In the genomic region with DNA sequence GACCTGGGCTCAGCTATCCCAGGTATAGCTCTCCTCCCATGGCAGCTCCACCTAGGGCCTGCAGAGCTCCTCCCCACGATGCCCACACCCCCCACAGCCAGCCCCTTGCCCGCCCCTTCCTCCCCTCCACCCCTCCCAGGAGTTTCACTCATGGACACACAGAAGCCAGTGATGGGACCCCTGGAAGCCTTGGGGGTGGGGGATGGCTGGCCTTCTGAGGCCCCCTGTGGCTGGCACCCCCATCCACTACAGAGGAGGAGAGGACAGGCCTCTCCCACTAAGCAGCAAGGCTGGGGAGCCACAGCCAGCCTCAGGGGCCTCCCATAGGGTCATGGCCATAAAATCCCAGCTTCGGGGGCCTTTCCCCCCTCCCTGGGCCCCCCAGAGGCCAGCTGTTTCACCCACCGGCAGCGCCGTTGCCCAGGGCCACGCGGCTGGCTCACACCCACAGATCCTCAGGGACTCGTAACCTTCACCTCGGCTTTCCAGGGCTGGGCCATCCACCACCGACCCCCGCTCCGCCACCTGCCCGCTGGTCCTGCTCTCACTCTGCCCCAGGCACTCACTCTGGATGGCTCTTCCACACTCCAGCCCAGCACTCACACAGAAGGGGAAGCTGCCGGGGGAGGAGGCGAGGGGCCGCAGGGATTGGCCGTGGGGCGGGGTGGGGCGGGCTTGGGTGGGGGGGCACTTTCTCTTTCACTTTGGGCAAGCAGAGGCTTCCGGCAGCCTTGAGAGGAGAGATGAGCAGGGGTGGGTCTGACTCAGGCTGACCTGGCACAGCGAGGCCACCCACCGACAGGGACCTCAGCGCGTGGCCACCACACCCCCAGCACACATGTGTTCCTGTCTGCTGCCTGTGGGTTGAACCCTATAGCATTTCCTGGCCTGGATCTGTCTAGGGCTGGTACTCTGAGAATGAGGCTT, we compare ENCODE assay signal across 8 cellular contexts. TPM values are rescaled to one million over a fixed set of nuclear protein-coding genes. Genes with fewer than 3 reads are reported as not detected.
DNase-seq lines count a peak whose midpoint lies in the region; ATAC-seq and TF ChIP-seq lines count a peak whose summit lies in the region.

No MANE protein-coding gene starts in this region.

- peaks cover 32% of the 10 kb centered on the region for H3K4me1 ChIP-seq in CD4-positive, alpha-beta memory T cell (ENCODE audit: insufficient read depth, low read length)
- peaks cover 17 to 46% of the 10 kb centered on the region in 2 experiments for H3K4me1 ChIP-seq in HCT116 (ENCODE audit: control insufficient read depth in 1 of 2, insufficient read depth in 2 of 2, low read length in 2 of 2)

- DNase-seq in CD4-positive, alpha-beta memory T cell, result peak; percentile 72 to 89 (median 76)
- DNase-seq in HCT116 (ENCODE audit: low read depth, low spot score) (no peak), NOMO-1 (lab: John Stamatoyannopoulos, UW; ENCODE audit: unreplicated experiment in 2 of 2) (peak; percentile 83 to 88), epidermal melanocyte (ENCODE audit: insufficient read length, low spot score) (peak; percentile 89), myocyte (ENCODE audit: low read depth) (peak; percentile 74)
- peak; percentile 39 for DNase-seq in activated CD8-positive, alpha-beta memory T cell treated with anti-CD3 and anti-CD28 coated beads, Interleukin-2, amount 50 U/mL, for 1 hour (ENCODE audit: extremely low read depth)
- DNase-seq in stimulated activated effector memory CD8-positive, alpha-beta T cell treated with anti-CD3 and anti-CD28 coated beads, Interleukin-12 subunit alpha, Interleukin-12 subunit beta, amount 100 ng/mL, for 72 hours (ENCODE audit: low spot score in 2 of 2), result peak; percentile 54 to 84

- H3K9me2 ChIP-seq in HCT116 (ENCODE audit: insufficient read depth), result no peaks in the 10 kb centered on the region

- ATAC-seq in HCT116 (peak; percentile 34), GM19397 (IDR thresholded peaks at IDR 0.05; ENCODE audit: unreplicated experiment) (no peak)
- peak; percentile 83 for ATAC-seq in stimulated activated effector memory CD8-positive, alpha-beta T cell treated with anti-CD3 and anti-CD28 coated beads, Interleukin-12 subunit alpha, Interleukin-12 subunit beta, amount 100 ng/mL, for 72 hours

- H3K4me3 ChIP-seq in CD4-positive, alpha-beta memory T cell (ENCODE audit: low read length in 2 of 2), result peak overlapping the region; percentile 73 to 91
- H3K4me3 ChIP-seq in HCT116 (replicated peaks in 1 of 2; ENCODE audit: low read depth in 1 of 2, low read length in 2 of 2), result peak overlapping the region; percentile 86 to 92

- H3K9me3 ChIP-seq in CD4-positive, alpha-beta memory T cell (ENCODE audit: control insufficient read depth in 1 of 2, low read length in 2 of 2), result no peaks in the 10 kb centered on the region
- no peaks in the 10 kb centered on the region for H3K9me3 ChIP-seq in HCT116 (ENCODE audit: control insufficient read depth in 1 of 2, insufficient read depth in 1 of 2, low read depth in 1 of 2, low read length in 2 of 2)

- peak overlapping the region; percentile 93 to 96 (median 94) for H3K27ac Mint-ChIP-seq in CD4-positive, alpha-beta memory T cell
- H3K27ac Mint-ChIP-seq in stimulated activated effector memory CD8-positive, alpha-beta T cell treated with anti-CD3 and anti-CD28 coated beads, Interleukin-12 subunit alpha, Interleukin-12 subunit beta, amount 100 ng/mL, for 72 hours, result peak overlapping the region; percentile 86

- peak; percentile 23 for TF ChIP-seq POLR2A in HCT116 (IDR thresholded peaks at IDR 0.05; ENCODE audit: borderline replicate concordance, extremely low read depth, insufficient read depth, insufficient read length)

- H3K36me3 ChIP-seq in CD4-positive, alpha-beta memory T cell (ENCODE audit: insufficient read depth, low read length), result peaks cover 12% of the 10 kb centered on the region
- peaks cover 0 to 4% of the 10 kb centered on the region in 2 experiments; a peak in 1 of 4 replicates for H3K36me3 ChIP-seq in HCT116 (ENCODE audit: control insufficient read depth in 1 of 2, insufficient read depth in 2 of 2, low read length in 2 of 2)

- no peak overlapping the region for H2AFZ ChIP-seq in HCT116 (ENCODE audit: low read depth, low read length, poor library complexity, severe bottlenecking)

- H3K27ac ChIP-seq in CD4-positive, alpha-beta memory T cell (ENCODE audit: low read depth, low read length), result peak overlapping the region; percentile 86
- peak overlapping the region; percentile 91 for H3K27ac ChIP-seq in HCT116 (ENCODE audit: low read depth, low read length)

- H3K4me2 ChIP-seq in HCT116 (ENCODE audit: low read length), result peak overlapping the region; percentile 97

- RAD21 ChIA-PET in HCT116 (lab: Charles Lee; ENCODE audit: low non-redundant PET in 1 of 2, low total read pairs in 2 of 2, uncharacterized antibody in 2 of 2, unreplicated experiment in 2 of 2), result no interaction called here

- no TSS peak for BruUV-seq in HCT116 (replicated peaks; lab: Mats Ljungman, UMichigan)

- POLR2A ChIA-PET in CD4-positive, alpha-beta memory T cell (lab: Charles Lee; ENCODE audit: partially characterized antibody), result interaction anchor here (0.6 to 5.1 kb wide), 13 partner anchors 8 to 230 kb away, joined by 3 to 30 read pairs (median 6); partner anchors contain the start of genes DEAF1, GATD1, PHRF1 and PIDD1
- POLR2A ChIA-PET in HCT116 (lab: Charles Lee), result interaction anchor here (0.5 to 2.9 kb wide), 8 partner anchors 10 to 183 kb away, joined by 3 to 25 read pairs (median 6); partner anchors contain the start of gene RPLP2

- intact Hi-C loops in CD4-positive, alpha-beta memory T cell (cut with micrococcal nuclease), result loop anchor here (1.0 to 5.0 kb wide), 5 partner anchors 34 to 261 kb away; partner anchors contain the start of genes AP2A2 and HRAS
- intact Hi-C loops in HCT116 (cut with micrococcal nuclease), result loop anchor here (1.0 kb wide), 1 partner anchor 13 kb away; the partner anchor contains the start of gene RPLP2

- H3K79me2 ChIP-seq in HCT116 (ENCODE audit: insufficient read depth, low read length), result peaks cover 29% of the 10 kb centered on the region

- no peak for TF ChIP-seq CTCF in HCT116 (IDR thresholded peaks at IDR 0.05 in 2 of 3, conservative IDR thresholded peaks at IDR 0.05 in 1 of 3; ENCODE audit: borderline replicate concordance in 1 of 3, insufficient read depth in 1 of 3, low read depth in 2 of 3, low read length in 2 of 3)

- H3K4me1 Mint-ChIP-seq in CD4-positive, alpha-beta memory T cell, result peaks cover 5 to 19% (median 10%) of the 10 kb centered on the region in 4 donors
- H3K4me1 Mint-ChIP-seq in stimulated activated effector memory CD8-positive, alpha-beta T cell treated with anti-CD3 and anti-CD28 coated beads, Interleukin-12 subunit alpha, Interleukin-12 subunit beta, amount 100 ng/mL, for 72 hours, result peaks cover 18% of the 10 kb centered on the region

- H4K20me1 ChIP-seq in HCT116 (ENCODE audit: insufficient read depth), result no peaks in the 10 kb centered on the region

- H3K9ac ChIP-seq in HCT116 (ENCODE audit: low read length), result peak overlapping the region; percentile 94

- peaks cover 0 to 13% of the 10 kb centered on the region in 2 donors for H3K36me3 Mint-ChIP-seq in CD4-positive, alpha-beta memory T cell
- peaks cover 30% of the 10 kb centered on the region for H3K36me3 Mint-ChIP-seq in stimulated activated effector memory CD8-positive, alpha-beta T cell treated with anti-CD3 and anti-CD28 coated beads, Interleukin-12 subunit alpha, Interleukin-12 subunit beta, amount 100 ng/mL, for 72 hours

- TF ChIP-seq RAD21 in HCT116 (IDR thresholded peaks at IDR 0.05; ENCODE audit: low read depth), result no peak

- peak overlapping the region; percentile 86 to 97 (median 91) for H3K4me3 Mint-ChIP-seq in CD4-positive, alpha-beta memory T cell
- H3K4me3 Mint-ChIP-seq in stimulated activated effector memory CD8-positive, alpha-beta T cell treated with anti-CD3 and anti-CD28 coated beads, Interleukin-12 subunit alpha, Interleukin-12 subunit beta, amount 100 ng/mL, for 72 hours, result peak overlapping the region; percentile 86

- no peaks in the 10 kb centered on the region for H3K27me3 ChIP-seq in CD4-positive, alpha-beta memory T cell (ENCODE audit: insufficient read depth, low read length)
- no peaks in the 10 kb centered on the region for H3K27me3 ChIP-seq in HCT116 (ENCODE audit: insufficient read depth, low read length)

- CTCF ChIA-PET in CD4-positive, alpha-beta memory T cell (lab: Charles Lee; ENCODE audit: partially characterized antibody), result interaction anchor here (1.1 to 2.7 kb wide), 3 partner anchors 13 to 30 kb away, joined by 3 to 9 read pairs (median 4); partner anchors contain the start of gene PNPLA2
- CTCF ChIA-PET in HCT116 (lab: Charles Lee), result interaction anchor here (0.6 to 1.7 kb wide), 4 partner anchors 12 to 156 kb away, joined by 3 to 6 read pairs (median 4); no protein-coding TSS in a partner anchor

- H3K9me3 Mint-ChIP-seq in CD4-positive, alpha-beta memory T cell, result peaks cover 0 to 1% (median 0%) of the 10 kb centered on the region in 8 donors
- no peaks in the 10 kb centered on the region for H3K9me3 Mint-ChIP-seq in stimulated activated effector memory CD8-positive, alpha-beta T cell treated with anti-CD3 and anti-CD28 coated beads, Interleukin-12 subunit alpha, Interleukin-12 subunit beta, amount 100 ng/mL, for 72 hours

- no peaks in the 10 kb centered on the region for H3K27me3 Mint-ChIP-seq in CD4-positive, alpha-beta memory T cell

RNA-seq across cellular contexts. Expression of gene SLC25A22, which starts 2.2 kb away (rescaled TPM):
- 10 to 100 TPM; 24.0 to 24.1 TPM for total RNA-seq in CD4-positive, alpha-beta memory T cell
- polyA plus RNA-seq in CD4-positive, alpha-beta memory T cell, result 10 to 100 TPM in 1 of 2 donors, 1 to 10 TPM in 1; 9.4 to 13.5 TPM
- total RNA-seq in HCT116 (2021; ENCODE audit: unreplicated experiment) (62.0 TPM), myocyte (8.0 and 15.5 TPM in 2 replicates)
- polyA plus RNA-seq in HCT116 (2012), result 39.4 and 52.2 TPM in 2 replicates
- polyA plus RNA-seq in myocyte (2012), result 13.6 TPM

RNA-seq across cellular contexts. Expression of gene CEND1, which starts 6.0 kb away (rescaled TPM):
- total RNA-seq in CD4-positive, alpha-beta memory T cell, result under 1 TPM in 1 of 2 experiments, not detected in 1; 0.19 TPM
- polyA plus RNA-seq in CD4-positive, alpha-beta memory T cell, result not detected
- total RNA-seq in HCT116 (2021; ENCODE audit: unreplicated experiment) (0.27 TPM), myocyte (0.53 and 0.94 TPM in 2 replicates)
- polyA plus RNA-seq in HCT116 (2012), result 0.08 and 0.10 TPM in 2 replicates
- polyA plus RNA-seq in myocyte (2012), result 1.2 TPM

RNA-seq across cellular contexts. Expression of gene PIDD1, which starts 9.1 kb away (rescaled TPM):
- 10 to 100 TPM; 32.5 to 34.8 TPM for total RNA-seq in CD4-positive, alpha-beta memory T cell
- polyA plus RNA-seq in CD4-positive, alpha-beta memory T cell, result 1 to 10 TPM; 7.0 to 7.8 TPM
- total RNA-seq in HCT116 (2021; ENCODE audit: unreplicated experiment) (41.5 TPM), myocyte (10.5 and 14.7 TPM in 2 replicates)
- 28.2 and 28.3 TPM in 2 replicates for polyA plus RNA-seq in HCT116 (2012)
- 11.7 TPM for polyA plus RNA-seq in myocyte (2012)

RNA-seq across cellular contexts. Expression of gene RPLP2, which starts 13.9 kb away (rescaled TPM):
- total RNA-seq in CD4-positive, alpha-beta memory T cell, result 1,000 to 10,000 TPM; 4,870 to 5,155 TPM
- 1,000 to 10,000 TPM; 1,822 to 3,757 TPM for polyA plus RNA-seq in CD4-positive, alpha-beta memory T cell
- total RNA-seq in HCT116 (2021; ENCODE audit: unreplicated experiment) (3,615 TPM), myocyte (381 and 504 TPM in 2 replicates)
- polyA plus RNA-seq in HCT116 (2012), result 3,759 and 4,714 TPM in 2 replicates
- polyA plus RNA-seq in myocyte (2012), result 1,554 TPM

RNA-seq across cellular contexts. Expression of gene GATD1, which starts 18.6 kb away (rescaled TPM):
- 10 to 100 TPM; 51.5 to 64.9 TPM for total RNA-seq in CD4-positive, alpha-beta memory T cell
- 10 to 100 TPM in 1 of 2 donors, 1 to 10 TPM in 1; 4.3 to 15.0 TPM for polyA plus RNA-seq in CD4-positive, alpha-beta memory T cell
- 88.7 TPM for total RNA-seq in HCT116 (2021; ENCODE audit: unreplicated experiment)
- 31.8 and 45.0 TPM in 2 replicates for polyA plus RNA-seq in HCT116 (2012)
- 34.5 and 45.8 TPM in 2 replicates for total RNA-seq in myocyte
- 49.6 TPM for polyA plus RNA-seq in myocyte (2012)
